Comparison of ENCODE assay signal across 18 cellular contexts in genomic region chr18:62944454-62944853, GRCh38.
DNase-seq lines count a peak whose midpoint lies in the region; ATAC-seq, FAIRE-seq and TF ChIP-seq lines count a peak whose summit lies in the region.
"Had no signal": no experiment of that assay in that cellular context is flagged by ENCODE, and none has a peak within 500 bp of the region (broad histone marks: within the 10 kb centered on the region; RNA-seq: fewer than 3 reads in every experiment).

No MANE protein-coding gene starts in this region.

- no peak overlapping the region for H3K4me3 ChIP-seq in OCI-LY3 (ENCODE audit: low read length)
- no peak overlapping the region for H3K4me3 ChIP-seq in adrenal gland
- H3K4me3 ChIP-seq: esophagus squamous epithelium had no signal

- DNase-seq in GM10248 (ENCODE audit: extremely low spot score) (no peak), left kidney (ENCODE audit: low read depth, low spot score) (peak; percentile 34), NCI-H524 treated with DMSO at 0.1 percent for 48 hours (lab: John Stamatoyannopoulos, UW) (no peak), RCC 7860 (ENCODE audit: low spot score) (no peak), adrenal gland (no peak)
- DNase-seq: activated CD4-positive, alpha-beta T cell treated with anti-CD3 and anti-CD28 coated beads for 1 hour; activated gamma-delta T cell; Calu3; esophagus squamous epithelium; GF-D8; left cardiac atrium; MV-4-11; NCI-H82; stimulated activated CD4-positive, alpha-beta T cell treated with anti-CD3 and anti-CD28 coated beads, Interleukin-2, amount 100 ng/mL, for 48 hours had no signal

- CTCF ChIA-PET in GM10248 (lab: Yijun Ruan, JAX), result interaction anchor here (0.9 to 1.1 kb wide), 2 partner anchors 14 to 20 kb away, joined by 3 read pairs; no protein-coding TSS in a partner anchor

- ATAC-seq in HG03175 (IDR thresholded peaks at IDR 0.05; ENCODE audit: unreplicated experiment), result no peak

- H3K36me3 ChIP-seq in OCI-LY3 (replicated peaks; ENCODE audit: low read depth, low read length) (peaks cover 6% of the 10 kb centered on the region), adrenal gland (replicated peaks in 1 of 2) (peaks cover 0 to 12% of the 10 kb centered on the region in 2 donors)

- H3K4me2 ChIP-seq in OCI-LY3 (ENCODE audit: low read length), result no peak overlapping the region

- intact Hi-C loops in adrenal gland (cut with DNase I), result no loop called here

- no peaks in the 10 kb centered on the region for H3K27me3 ChIP-seq in OCI-LY3 (ENCODE audit: low read depth, low read length)
- H3K27me3 ChIP-seq in adrenal gland, result no peaks in the 10 kb centered on the region
- H3K27me3 ChIP-seq: esophagus squamous epithelium had no signal

- POLR2A ChIA-PET in GM10248 (lab: Yijun Ruan, JAX), result no interaction called here

- H3K27ac ChIP-seq in OCI-LY3 (ENCODE audit: low read length) (no peak overlapping the region), cingulate gyrus (ENCODE audit: low read depth, low read length) (peak overlapping the region; percentile 57), adrenal gland (no peak overlapping the region)
- H3K27ac ChIP-seq: esophagus squamous epithelium, RWPE1 had no signal

- H3K79me2 ChIP-seq in OCI-LY3 (ENCODE audit: low read length), result no peaks in the 10 kb centered on the region

- no peak for FAIRE-seq in RCC 7860 (lab: Jason Lieb, UNC)

- H3K4me1 ChIP-seq in OCI-LY3 (ENCODE audit: low read length) (peaks cover 4% of the 10 kb centered on the region), adrenal gland (replicated peaks in 1 of 2) (peaks cover 0 to 6% of the 10 kb centered on the region in 2 donors)

- no peaks in the 10 kb centered on the region for H4K20me1 ChIP-seq in OCI-LY3 (ENCODE audit: insufficient read depth, low read length)

- no peaks in the 10 kb centered on the region for H3K9me3 ChIP-seq in OCI-LY3 (ENCODE audit: insufficient read depth, low read length)
- H3K9me3 ChIP-seq in adrenal gland (replicated peaks in 1 of 3), result no peaks in the 10 kb centered on the region
- H3K9me3 ChIP-seq: esophagus squamous epithelium had no signal

- no peak overlapping the region for H2AFZ ChIP-seq in OCI-LY3 (ENCODE audit: low read depth, low read length)

- no peak overlapping the region for H3K9ac ChIP-seq in OCI-LY3 (ENCODE audit: low read length)

- TF ChIP-seq CTCF in GM10248 (IDR thresholded peaks at IDR 0.05; ENCODE audit: control extremely low read depth, extremely low read depth, low read depth, missing control alignments) (peak; percentile 6), OCI-LY3 (IDR thresholded peaks at IDR 0.05; ENCODE audit: low read depth, low read length) (peak; percentile 70), adrenal gland (IDR thresholded peaks at IDR 0.05) (no peak)

- no peak for TF ChIP-seq POLR2A in adrenal gland (IDR thresholded peaks at IDR 0.05)

Comparison
In these comparisons a context has a peak if more than half of its experiments do, and no peak if none do; other contexts are left out.
1. CTCF ChIP-seq: peak in GM10248 (single experiment) and OCI-LY3 (single experiment); none in adrenal gland (0 of 6).